Comparison of ENCODE assay signal across 8 cellular contexts in genomic region chrX:110003167-110004156, GRCh38. TPM values are rescaled to one million over a fixed set of nuclear protein-coding genes. Genes with fewer than 3 reads are reported as not detected.
A peak's percentile ranks its signal among the peaks of the same experiment; 100 is the strongest.
DNase-seq lines count a peak whose midpoint lies in the region; ATAC-seq and TF ChIP-seq lines count a peak whose summit lies in the region.

No MANE protein-coding gene starts in this region.

- peak overlapping the region; percentile 70 for H3K9ac ChIP-seq in iPS-20b (ENCODE audit: low read depth, low read length)

- ATAC-seq in GM18502 (IDR thresholded peaks at IDR 0.05; ENCODE audit: poor library complexity, unreplicated experiment) (peak; percentile 21), HG02571 (IDR thresholded peaks at IDR 0.05; ENCODE audit: unreplicated experiment) (no peak)
- ATAC-seq in stimulated activated naive B cell treated with anti-CD40 and anti-IgM and Interleukin-4, amounts not matched to agents 10 μg/mL and 1 μg/mL and 100 μg/mL, for 72 hours (replicated peaks), result peak; percentile 47 to 56

- H3K27me3 ChIP-seq in ascending aorta, result no peaks in the 10 kb centered on the region
- no peaks in the 10 kb centered on the region for H3K27me3 ChIP-seq in iPS-20b (ENCODE audit: insufficient read depth, low read length)

- peak overlapping the region; percentile 96 for H3K27ac Mint-ChIP-seq in stimulated activated naive B cell treated with anti-CD40 and anti-IgM and Interleukin-4, amounts not matched to agents 10 μg/mL and 1 μg/mL and 100 μg/mL, for 72 hours

- H3K4me3 Mint-ChIP-seq in stimulated activated naive B cell treated with anti-CD40 and anti-IgM and Interleukin-4, amounts not matched to agents 10 μg/mL and 1 μg/mL and 100 μg/mL, for 72 hours, result peak overlapping the region; percentile 92 to 99

- peaks cover 3 to 21% of the 10 kb centered on the region in 2 donors for H3K36me3 Mint-ChIP-seq in stimulated activated naive B cell treated with anti-CD40 and anti-IgM and Interleukin-4, amounts not matched to agents 10 μg/mL and 1 μg/mL and 100 μg/mL, for 72 hours

- H3K4me1 ChIP-seq in ascending aorta (no peaks in the 10 kb centered on the region), iPS-20b (ENCODE audit: insufficient read depth, low read length) (no peaks in the 10 kb centered on the region; the same call in 1 of the 2 replicates)

- H3K36me3 ChIP-seq in ascending aorta (no peaks in the 10 kb centered on the region), iPS-20b (ENCODE audit: insufficient read depth, low read depth, low read length) (no peaks in the 10 kb centered on the region)

- intact Hi-C loops in ascending aorta (cut with DNase I), result loop anchor here (2.0 to 10.0 kb wide), 7 partner anchors 79 to 1679 kb away; partner anchors contain the start of genes ACSL4, ALG13, NXT2 and PAK3

- H3K27me3 Mint-ChIP-seq in stimulated activated naive B cell treated with anti-CD40 and anti-IgM and Interleukin-4, amounts not matched to agents 10 μg/mL and 1 μg/mL and 100 μg/mL, for 72 hours, result peaks cover 0 to 7% of the 10 kb centered on the region in 2 donors

- H3K9me3 ChIP-seq in ascending aorta (no peaks in the 10 kb centered on the region), iPS-20b (ENCODE audit: insufficient read depth, low read depth, low read length) (no peaks in the 10 kb centered on the region)

- H3K4me1 Mint-ChIP-seq in stimulated activated naive B cell treated with anti-CD40 and anti-IgM and Interleukin-4, amounts not matched to agents 10 μg/mL and 1 μg/mL and 100 μg/mL, for 72 hours, result peaks cover 29 to 52% of the 10 kb centered on the region in 2 donors

- H3K4me3 ChIP-seq in ascending aorta, result peak overlapping the region; percentile 56 to 66
- H3K4me3 ChIP-seq in iPS-20b (ENCODE audit: low read length), result peak overlapping the region; percentile 73

- DNase-seq in NAMALWA (ENCODE audit: low spot score) (peak; percentile 8), ascending aorta (ENCODE audit: low spot score in 2 of 2) (no peak)
- DNase-seq in stimulated activated naive B cell treated with anti-CD40 and anti-IgM and Interleukin-4, amounts not matched to agents 10 μg/mL and 1 μg/mL and 100 μg/mL, for 72 hours, result peak; percentile 42
- DNase-seq in stimulated activated CD4-positive, alpha-beta T cell treated with anti-CD3 and anti-CD28 coated beads, Interleukin-4, amount 100 ng/mL, for 1 hour, result no peak

- TF ChIP-seq CTCF in 22Rv1 (IDR thresholded peaks at IDR 0.05) (no peak), ascending aorta (IDR thresholded peaks at IDR 0.05) (no peak)

- H3K27ac ChIP-seq in 22Rv1, result peak overlapping the region; percentile 78
- peak overlapping the region; percentile 59 to 83 for H3K27ac ChIP-seq in ascending aorta
- H3K27ac ChIP-seq in iPS-20b (ENCODE audit: low read length), result no peak overlapping the region

- peaks cover 0 to 6% of the 10 kb centered on the region in 2 donors for H3K9me3 Mint-ChIP-seq in stimulated activated naive B cell treated with anti-CD40 and anti-IgM and Interleukin-4, amounts not matched to agents 10 μg/mL and 1 μg/mL and 100 μg/mL, for 72 hours

RNA-seq across cellular contexts. Expression of gene TMEM164, which starts 0.5 kb away (rescaled TPM):
- 15.0 TPM for total RNA-seq in ascending aorta

Comparison
In these comparisons a context has a peak if more than half of its experiments do, and no peak if none do; other contexts are left out.
1. DNase-seq: peak in NAMALWA (single experiment) and stimulated activated naive B cell treated with anti-CD40 and anti-IgM and Interleukin-4, amounts not matched to agents 10 μg/mL and 1 μg/mL and 100 μg/mL, for 72 hours (single experiment); none in ascending aorta (0 of 2) and stimulated activated CD4-positive, alpha-beta T cell treated with anti-CD3 and anti-CD28 coated beads, Interleukin-4, amount 100 ng/mL, for 1 hour (single experiment).